Comparison of ENCODE assay signal across 15 cellular contexts in the genomic region with DNA sequence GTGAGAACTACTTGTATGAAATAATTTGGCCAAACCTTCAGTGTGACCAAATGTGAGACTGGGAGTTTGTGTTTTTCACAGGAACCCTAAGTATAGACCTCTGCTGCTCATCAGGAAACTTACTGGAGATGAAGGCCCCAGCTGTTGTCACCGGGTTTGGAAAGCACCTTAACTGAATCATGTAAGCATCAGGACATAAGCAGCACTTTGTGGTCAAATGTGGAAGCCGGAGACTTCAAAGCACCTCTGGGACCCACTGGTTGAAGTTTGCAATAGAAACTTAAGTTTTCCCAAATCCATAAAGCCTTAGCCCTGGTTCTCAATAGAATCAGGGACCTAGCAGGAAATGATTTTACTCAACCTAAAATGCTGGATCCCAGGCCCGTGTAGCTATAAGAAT. TPM values are rescaled to one million over a fixed set of nuclear protein-coding genes. Genes with fewer than 3 reads are reported as not detected.
DNase-seq lines count a peak whose midpoint lies in the region; ATAC-seq and TF ChIP-seq lines count a peak whose summit lies in the region.
"Had no signal": no experiment of that assay in that cellular context is flagged by ENCODE, and none has a peak within 500 bp of the region (broad histone marks: within the 10 kb centered on the region; RNA-seq: fewer than 3 reads in every experiment).

No MANE protein-coding gene starts in this region.

- in situ Hi-C loops in GM13977 (cut with MboI; ENCODE audit: low pct_unique_long_range_greater_than_20kb, low sequenced_read_pairs, unreplicated experiment) = no loop called here

- peaks cover 7% of the 10 kb centered on the region for H3K36me3 Mint-ChIP-seq in T-helper 17 cell (ENCODE audit: low read depth)
- H3K36me3 Mint-ChIP-seq in stimulated activated memory B cell treated with anti-CD40 and anti-IgM and Interleukin-4, amounts not matched to agents 10 μg/mL and 1 μg/mL and 100 μg/mL, for 72 hours = peaks cover 62% of the 10 kb centered on the region
- H3K36me3 Mint-ChIP-seq in natural killer cell treated with Interleukin-12 subunit alpha and Interleukin-12 subunit beta and Interleukin-15 and Interleukin-18, amount 100 ng/mL, for 72 hours = peaks cover 22% of the 10 kb centered on the region

- DNase-seq in activated naive CD4-positive, alpha-beta T cell treated with Interleukin-2 at 50 U/mL for 16 hours = peak; percentile 8
- DNase-seq in activated naive CD4-positive, alpha-beta T cell (lab: John Stamatoyannopoulos, UW) = no peak
- DNase-seq in GM13977 (ENCODE audit: low spot score) = peak; percentile 39
- no peak for DNase-seq in T-helper 17 cell
- no peak for DNase-seq in left colon
- DNase-seq in natural killer cell treated with Interleukin-12 subunit alpha and Interleukin-12 subunit beta and Interleukin-15 and Interleukin-18, amount 100 ng/mL, for 72 hours (ENCODE audit: low spot score) = no peak
- DNase-seq: NCI-H1417; SIG-M5; stimulated activated naive CD4-positive, alpha-beta T cell treated with Interleukin-2 at 50 U/mL for 16 hours had no signal

- H3K27me3 Mint-ChIP-seq in T-helper 17 cell = no peaks in the 10 kb centered on the region
- H3K27me3 Mint-ChIP-seq in stimulated activated memory B cell treated with anti-CD40 and anti-IgM and Interleukin-4, amounts not matched to agents 10 μg/mL and 1 μg/mL and 100 μg/mL, for 72 hours = no peaks in the 10 kb centered on the region
- no peaks in the 10 kb centered on the region for H3K27me3 Mint-ChIP-seq in natural killer cell treated with Interleukin-12 subunit alpha and Interleukin-12 subunit beta and Interleukin-15 and Interleukin-18, amount 100 ng/mL, for 72 hours

- H3K4me3 Mint-ChIP-seq in T-helper 17 cell = no peak overlapping the region
- H3K4me3 Mint-ChIP-seq in stimulated activated memory B cell treated with anti-CD40 and anti-IgM and Interleukin-4, amounts not matched to agents 10 μg/mL and 1 μg/mL and 100 μg/mL, for 72 hours = no peak overlapping the region
- no peak overlapping the region for H3K4me3 Mint-ChIP-seq in natural killer cell treated with Interleukin-12 subunit alpha and Interleukin-12 subunit beta and Interleukin-15 and Interleukin-18, amount 100 ng/mL, for 72 hours
- H3K4me3 Mint-ChIP-seq: WTC11 had no signal

- no peak for TF ChIP-seq CTCF in GM13977 (IDR thresholded peaks at IDR 0.05; ENCODE audit: extremely low read depth, insufficient read depth, missing control alignments)

- intact Hi-C loops in left colon (cut with DNase I, micrococcal nuclease) = no loop called here

- H3K9me3 ChIP-seq in T-helper 17 cell (ENCODE audit: control insufficient read depth, low read length, poor library complexity, severe bottlenecking) = no peaks in the 10 kb centered on the region
- H3K9me3 ChIP-seq: upper lobe of left lung had no signal

- H3K9me3 Mint-ChIP-seq in stimulated activated memory B cell treated with anti-CD40 and anti-IgM and Interleukin-4, amounts not matched to agents 10 μg/mL and 1 μg/mL and 100 μg/mL, for 72 hours = no peaks in the 10 kb centered on the region
- no peaks in the 10 kb centered on the region for H3K9me3 Mint-ChIP-seq in natural killer cell treated with Interleukin-12 subunit alpha and Interleukin-12 subunit beta and Interleukin-15 and Interleukin-18, amount 100 ng/mL, for 72 hours
- H3K9me3 Mint-ChIP-seq: WTC11 had no signal

- peaks cover 9% of the 10 kb centered on the region for H3K4me1 Mint-ChIP-seq in T-helper 17 cell
- H3K4me1 Mint-ChIP-seq in stimulated activated memory B cell treated with anti-CD40 and anti-IgM and Interleukin-4, amounts not matched to agents 10 μg/mL and 1 μg/mL and 100 μg/mL, for 72 hours = peaks cover 14% of the 10 kb centered on the region
- peaks cover 22 to 28% of the 10 kb centered on the region in 2 donors for H3K4me1 Mint-ChIP-seq in natural killer cell treated with Interleukin-12 subunit alpha and Interleukin-12 subunit beta and Interleukin-15 and Interleukin-18, amount 100 ng/mL, for 72 hours (ENCODE audit: low read depth in 2 of 2)
- H3K4me1 Mint-ChIP-seq: WTC11 had no signal

- H3K27ac Mint-ChIP-seq in T-helper 17 cell = peak overlapping the region; percentile 83
- H3K27ac Mint-ChIP-seq in stimulated activated memory B cell treated with anti-CD40 and anti-IgM and Interleukin-4, amounts not matched to agents 10 μg/mL and 1 μg/mL and 100 μg/mL, for 72 hours = peak overlapping the region; percentile 48
- H3K27ac Mint-ChIP-seq in natural killer cell treated with Interleukin-12 subunit alpha and Interleukin-12 subunit beta and Interleukin-15 and Interleukin-18, amount 100 ng/mL, for 72 hours = no peak overlapping the region
- H3K27ac Mint-ChIP-seq: WTC11 had no signal

- ATAC-seq in T-helper 17 cell (peak; percentile 62), GM21619 (IDR thresholded peaks at IDR 0.05; ENCODE audit: unreplicated experiment) (no peak), left colon (no peak)
- ATAC-seq in stimulated activated memory B cell treated with anti-CD40 and anti-IgM and Interleukin-4, amounts not matched to agents 10 μg/mL and 1 μg/mL and 100 μg/mL, for 72 hours = peak; percentile 76
- no peak for ATAC-seq in natural killer cell treated with Interleukin-12 subunit alpha and Interleukin-12 subunit beta and Interleukin-15 and Interleukin-18, amount 100 ng/mL, for 72 hours
- ATAC-seq: esophagus mucosa, left lobe of liver, WTC11 had no signal

RNA-seq across cellular contexts. Expression of a gene that starts 14.3 kb away (rescaled TPM):
- total RNA-seq in T-helper 17 cell (10 to 100 TPM; 11.1 to 11.7 TPM), left colon (1 to 10 TPM; 7.4 to 8.5 TPM)
- total RNA-seq in natural killer cell treated with Interleukin-12 subunit alpha and Interleukin-12 subunit beta and Interleukin-15 and Interleukin-18, amount 100 ng/mL, for 72 hours = 10 to 100 TPM; 19.7 to 36.1 TPM

RNA-seq across cellular contexts. Expression of a gene that starts 31.9 kb away (rescaled TPM):
- 10 to 100 TPM; 62.8 to 76.2 TPM for total RNA-seq in T-helper 17 cell
- 100 to 1,000 TPM in 1 of 2 donors, 10 to 100 TPM in 1; 89.3 to 117 TPM for total RNA-seq in left colon
- total RNA-seq in natural killer cell treated with Interleukin-12 subunit alpha and Interleukin-12 subunit beta and Interleukin-15 and Interleukin-18, amount 100 ng/mL, for 72 hours = 10 to 100 TPM; 46.7 to 83.8 TPM

Comparison
In these comparisons a context has a peak if more than half of its experiments do, and no peak if none do; other contexts are left out.
1. DNase-seq: peak in activated naive CD4-positive, alpha-beta T cell treated with Interleukin-2 at 50 U/mL for 16 hours (single experiment) and GM13977 (single experiment); none in activated naive CD4-positive, alpha-beta T cell (0 of 4), T-helper 17 cell (0 of 3), left colon (0 of 2) and natural killer cell treated with Interleukin-12 subunit alpha and Interleukin-12 subunit beta and Interleukin-15 and Interleukin-18, amount 100 ng/mL, for 72 hours (single experiment).
2. ATAC-seq: peak in T-helper 17 cell (single experiment) and stimulated activated memory B cell treated with anti-CD40 and anti-IgM and Interleukin-4, amounts not matched to agents 10 μg/mL and 1 μg/mL and 100 μg/mL, for 72 hours (single experiment); none in GM21619 (single experiment), left colon (single experiment) and natural killer cell treated with Interleukin-12 subunit alpha and Interleukin-12 subunit beta and Interleukin-15 and Interleukin-18, amount 100 ng/mL, for 72 hours (0 of 2).
3. H3K27ac Mint-ChIP-seq: peak in T-helper 17 cell (single experiment) and stimulated activated memory B cell treated with anti-CD40 and anti-IgM and Interleukin-4, amounts not matched to agents 10 μg/mL and 1 μg/mL and 100 μg/mL, for 72 hours (single experiment); none in natural killer cell treated with Interleukin-12 subunit alpha and Interleukin-12 subunit beta and Interleukin-15 and Interleukin-18, amount 100 ng/mL, for 72 hours (0 of 2).